23 cellular contexts compared by ENCODE assay signal in genomic region chr11:102610198-102610597, GRCh38. TPM values are rescaled to one million over a fixed set of nuclear protein-coding genes. Genes with fewer than 3 reads are reported as not detected.
A peak's percentile ranks its signal among the peaks of the same experiment; 100 is the strongest.
DNase-seq lines count a peak whose midpoint lies in the region; ATAC-seq, FAIRE-seq and TF ChIP-seq lines count a peak whose summit lies in the region.
"Had no signal": no experiment of that assay in that cellular context is flagged by ENCODE, and none has a peak within 500 bp of the region (broad histone marks: within the 10 kb centered on the region; RNA-seq: fewer than 3 reads in every experiment).

No MANE protein-coding gene starts in this region.

- H2AFZ ChIP-seq in GM12878 (ENCODE audit: control insufficient read depth, low read depth, low read length) = no peak overlapping the region; the same call in 1 of the 2 replicates

- H3K79me2 ChIP-seq in GM12878 (ENCODE audit: control insufficient read depth, insufficient read depth, low read length) = no peaks in the 10 kb centered on the region

- no peak overlapping the region for H3K9ac ChIP-seq in GM12878 (ENCODE audit: control insufficient read depth, insufficient read depth, low read length)

- TF ChIP-seq CTCF in GM12878 (IDR thresholded peaks at IDR 0.05 in 2 of 3, conservative IDR thresholded peaks at IDR 0.05 in 1 of 3; ENCODE audit: control insufficient read depth in 2 of 3, extremely low read depth in 1 of 3, insufficient read depth in 1 of 3, low read depth in 3 of 3, low read length in 3 of 3) = no peak
- no peak for TF ChIP-seq CTCF in glutamatergic neuron (IDR thresholded peaks at IDR 0.05; ENCODE audit: partially characterized antibody, unreplicated experiment)

- RAD21 ChIA-PET in GM12878 (lab: Charles Lee; ENCODE audit: unreplicated experiment) = interaction anchor here (0.7 to 7.4 kb wide), 28 partner anchors 10 to 331 kb away, joined by 3 to 308 read pairs (median 23); partner anchors contain the start of genes BIRC2 and MMP7

- intact Hi-C loops in GM12878 (cut with micrococcal nuclease; ENCODE audit: unreplicated experiment) = loop anchor here (2.0 to 5.0 kb wide), 3 partner anchors 29 to 163 kb away; no protein-coding TSS in a partner anchor

- no peak overlapping the region for H3K4me2 ChIP-seq in GM12878 (ENCODE audit: control insufficient read depth, insufficient read depth)

- CTCF ChIA-PET in GM12878 (lab: Yijun Ruan, JAX) = interaction anchor here (0.7 to 8.8 kb wide), 15 partner anchors 14 to 319 kb away, joined by 3 to 361 read pairs (median 71); no protein-coding TSS in a partner anchor

- FAIRE-seq in GM12891 (lab: Jason Lieb, UNC) (no peak), GM12878 (lab: Jason Lieb, UNC) (no peak)
- FAIRE-seq: K562 had no signal

- peak; percentile 36 for ATAC-seq in GM18909 (IDR thresholded peaks at IDR 0.05; ENCODE audit: poor library complexity, unreplicated experiment)
- peak; percentile 45 for ATAC-seq in HG03025 (IDR thresholded peaks at IDR 0.05; ENCODE audit: low FRiP score, unreplicated experiment)
- ATAC-seq in GM12878 = peak; percentile 63
- ATAC-seq in GM19397 (IDR thresholded peaks at IDR 0.05; ENCODE audit: unreplicated experiment) = no peak
- ATAC-seq: CD8-positive, alpha-beta T cell; K562 had no signal

- no peaks in the 10 kb centered on the region for H3K27me3 ChIP-seq in GM12878 (replicated peaks in 1 of 2; ENCODE audit: control insufficient read depth in 2 of 2, insufficient read depth in 2 of 2, low read length in 1 of 2)
- H3K27me3 ChIP-seq: ascending aorta had no signal

- SMC1A ChIA-PET in GM12878 (lab: Charles Lee; ENCODE audit: uncharacterized antibody, unreplicated experiment) = interaction anchor here (0.9 to 8.5 kb wide), 28 partner anchors 11 to 319 kb away, joined by 3 to 242 read pairs (median 28); partner anchors contain the start of genes BIRC3 and MMP7

- no peak for TF ChIP-seq POLR2A in GM12891 (IDR thresholded peaks at IDR 0.05; ENCODE audit: low read depth, low read length)
- no peak for TF ChIP-seq POLR2A in GM12878 (IDR thresholded peaks at IDR 0.05; ENCODE audit: low read depth, low read length)

- H3K36me3 ChIP-seq in GM12878 (ENCODE audit: control insufficient read depth in 2 of 2, insufficient read depth in 2 of 2, low read length in 1 of 2) = no peaks in the 10 kb centered on the region
- H3K36me3 ChIP-seq: ascending aorta had no signal

- in situ Hi-C loops in GM12878 (cut with MboI) = loop anchor here (5.0 kb wide), 2 partner anchors 268 to 323 kb away; no protein-coding TSS in a partner anchor

- H3K27ac ChIP-seq in GM12878 (ENCODE audit: control insufficient read depth, insufficient read depth) = no peak overlapping the region
- H3K27ac ChIP-seq: ascending aorta had no signal

- POLR2A ChIA-PET in GM12878 (lab: Charles Lee) = interaction anchor here (0.7 to 5.5 kb wide), 12 partner anchors 9 to 266 kb away, joined by 3 to 67 read pairs (median 10); partner anchors contain the start of gene MMP7

- no peaks in the 10 kb centered on the region for H3K4me1 Mint-ChIP-seq in glutamatergic neuron (ENCODE audit: low read depth, unreplicated experiment)

- WGBS in GM12878 (ENCODE audit: insufficient coverage, insufficient replicate concordance, low lambda C conversion rate, missing lambda C conversion rate) = 30% methylated on average over 7 of the region's 7 CpGs

- H3K27me3 Mint-ChIP-seq in glutamatergic neuron (ENCODE audit: unreplicated experiment) = no peaks in the 10 kb centered on the region
- H3K27me3 Mint-ChIP-seq: activated CD4-positive, alpha-beta T cell treated with anti-CD3 and anti-CD28 coated beads, Interleukin-2, amount 10 ng/mL, durations not matched to agents 7 days and 5 days had no signal

- DNase-seq in GM12891 (ENCODE audit: insufficient read length, low spot score) = no peak
- DNase-seq in GM12878 (ENCODE audit: low read depth, low spot score) = no peak
- DNase-seq in ureter (ENCODE audit: low spot score) = no peak
- no peak for DNase-seq in NCI-H524 treated with DMSO at 0.1 percent for 48 hours (lab: John Stamatoyannopoulos, UW)
- DNase-seq in glutamatergic neuron = no peak
- DNase-seq: activated CD4-positive, alpha-beta T cell treated with anti-CD3 and anti-CD28 coated beads, Interleukin-2, amount 10 ng/mL, durations not matched to agents 7 days and 5 days; activated naive CD4-positive, alpha-beta T cell treated with Interleukin-2 at 50 U/mL for 16 hours; CD8-positive, alpha-beta T cell; DMS79 treated with DMSO at 0.1 percent for 48 hours; endodermal cell; NCI-H1105; NCI-H2171; retina; RPMI8226; stimulated activated CD4-positive, alpha-beta T cell treated with anti-CD3 and anti-CD28 coated beads, Interleukin-15, amount 100 ng/mL, for 24 hours; SW 1271 had no signal

- no peak for TF ChIP-seq RAD21 in GM12878 (IDR thresholded peaks at IDR 0.05; ENCODE audit: insufficient read depth, low read depth, low read length)

- H3K4me3 Mint-ChIP-seq in glutamatergic neuron (ENCODE audit: unreplicated experiment) = no peak overlapping the region
- H3K4me3 Mint-ChIP-seq: activated CD4-positive, alpha-beta T cell treated with anti-CD3 and anti-CD28 coated beads, Interleukin-2, amount 10 ng/mL, durations not matched to agents 7 days and 5 days; CD8-positive, alpha-beta T cell; endodermal cell had no signal

- H3K36me3 Mint-ChIP-seq in glutamatergic neuron (ENCODE audit: unreplicated experiment) = no peaks in the 10 kb centered on the region
- H3K36me3 Mint-ChIP-seq: CD8-positive, alpha-beta T cell had no signal

- TF ChIP-seq EP300 in GM12878 (IDR thresholded peaks at IDR 0.05; ENCODE audit: borderline replicate concordance in 1 of 2, control insufficient read depth in 1 of 2, low read depth in 2 of 2, low read length in 2 of 2) = 0 out of 4 replicates have a peak, but pooled peaks of 1 of the 2 experiments have one; percentile 10

- H4K20me1 ChIP-seq in GM12878 (ENCODE audit: control insufficient read depth, insufficient read depth) = no peaks in the 10 kb centered on the region

- peaks cover 18% of the 10 kb centered on the region for H3K4me1 ChIP-seq in GM12878 (ENCODE audit: control insufficient read depth, insufficient read depth, low read length)
- H3K4me1 ChIP-seq: ascending aorta had no signal

- H3K27ac Mint-ChIP-seq in glutamatergic neuron (ENCODE audit: unreplicated experiment) = no peak overlapping the region
- H3K27ac Mint-ChIP-seq: activated CD4-positive, alpha-beta T cell treated with anti-CD3 and anti-CD28 coated beads, Interleukin-2, amount 10 ng/mL, durations not matched to agents 7 days and 5 days; CD8-positive, alpha-beta T cell; endodermal cell had no signal

- no TSS peak for BruUV-seq in GM12878 (replicated peaks; lab: Mats Ljungman, UMichigan)

- H3K9me3 ChIP-seq in GM12878 (replicated peaks; ENCODE audit: control insufficient read depth, insufficient read depth, low read length) = no peaks in the 10 kb centered on the region
- H3K9me3 ChIP-seq: ascending aorta had no signal

- H3K9me3 Mint-ChIP-seq in glutamatergic neuron (ENCODE audit: unreplicated experiment) = no peaks in the 10 kb centered on the region
- H3K9me3 Mint-ChIP-seq: activated CD4-positive, alpha-beta T cell treated with anti-CD3 and anti-CD28 coated beads, Interleukin-2, amount 10 ng/mL, durations not matched to agents 7 days and 5 days; CD8-positive, alpha-beta T cell; endodermal cell had no signal

- H3K4me3 ChIP-seq in GM12878 = no peak overlapping the region
- H3K4me3 ChIP-seq: ascending aorta, K562 had no signal

TF ChIP-seq in GM12891, 5 proteins besides CTCF, POLR2A, EP300 and RAD21:
- peak; percentile 45 for TF ChIP-seq SPI1 (IDR thresholded peaks at IDR 0.05; ENCODE audit: low read depth, low read length)
- TF ChIP-seq TAF1 (IDR thresholded peaks at IDR 0.05; ENCODE audit: low read depth, low read length) = no peak

TF ChIP-seq in GM12878, 131 proteins besides CTCF, POLR2A, EP300 and RAD21 (continues in another document):
- no peak for TF ChIP-seq HSF1 (IDR thresholded peaks at IDR 0.05; ENCODE audit: low read depth, low read length)

RNA-seq across cellular contexts. Expression of gene MMP20, which starts 14.9 kb away (rescaled TPM):
- not detected for polyA plus RNA-seq in GM12891 (2012; ENCODE audit: low read depth, missing spikeins)
- total RNA-seq in GM12878 (2013; cell fraction: nucleolus; rRNA removed) = not detected in 2 replicates
- 0.05 and 0.11 TPM in 2 replicates for total RNA-seq in GM12878 (2014; rRNA removed)
- total RNA-seq in GM12878 (2014; rRNA removed; fragmentation: Illumina TruSeq; extraction: Trizol) = 0.14 and 0.36 TPM in 2 replicates
- total RNA-seq in GM12878 (2021) = 0.13 and 0.18 TPM in 2 replicates
- polyA plus RNA-seq in GM12878 (2011; ENCODE audit: low read depth) = not detected
- polyA plus RNA-seq in GM12878 (2011; rRNA removed) = 0.57 and 2.6 TPM in 2 replicates
- polyA plus RNA-seq in GM12878 (2011; cell fraction: cytosol; rRNA removed) = 0.18 and 0.27 TPM in 2 replicates
- polyA plus RNA-seq in GM12878 (2011; cell fraction: nucleus; rRNA removed) = 0.19 and 0.49 TPM in 2 replicates
- not detected in 2 replicates for polyA plus RNA-seq in GM12878 (2012)
- polyA plus RNA-seq in GM12878 (2014; fragmentation: Illumina TruSeq; extraction: Trizol) = 0.11 and 0.19 TPM in 2 replicates
- polyA plus RNA-seq in GM12878 (2014; fragmentation: Nextera tagmentation; extraction: Ambion mirVana) = under 1 TPM; 0.10 to 0.11 TPM
- 0.11 and 0.24 TPM in 2 replicates for polyA plus RNA-seq in GM12878 (2014; rRNA removed)
- not detected for polyA plus RNA-seq in GM12878 (2016; fragmentation: Nextera tagmentation; extraction: Ambion mirVana)
- 0.21 and 0.22 TPM in 2 replicates for polyA minus RNA-seq in GM12878 (2011; rRNA and poly(A)+ RNA removed)
- polyA minus RNA-seq in GM12878 (2011; cell fraction: cytosol; rRNA and poly(A)+ RNA removed) = 2.7 TPM in 1 of 2 replicates, not detected in the other
- polyA minus RNA-seq in GM12878 (2011; cell fraction: nucleus; rRNA and poly(A)+ RNA removed) = not detected in 2 replicates
- not detected for total RNA-seq in ureter
- total RNA-seq in glutamatergic neuron (ENCODE audit: unreplicated experiment) = not detected
- total RNA-seq: activated CD4-positive, alpha-beta T cell treated with anti-CD3 and anti-CD28 coated beads, Interleukin-2, amount 10 ng/mL, durations not matched to agents 7 days and 5 days; ascending aorta; CD8-positive, alpha-beta T cell; chondrocyte; endodermal cell; K562 had no signal
- polyA plus RNA-seq: AG04450, K562 had no signal
